ENCODE assay signal across 18 cellular contexts in the genomic region with DNA sequence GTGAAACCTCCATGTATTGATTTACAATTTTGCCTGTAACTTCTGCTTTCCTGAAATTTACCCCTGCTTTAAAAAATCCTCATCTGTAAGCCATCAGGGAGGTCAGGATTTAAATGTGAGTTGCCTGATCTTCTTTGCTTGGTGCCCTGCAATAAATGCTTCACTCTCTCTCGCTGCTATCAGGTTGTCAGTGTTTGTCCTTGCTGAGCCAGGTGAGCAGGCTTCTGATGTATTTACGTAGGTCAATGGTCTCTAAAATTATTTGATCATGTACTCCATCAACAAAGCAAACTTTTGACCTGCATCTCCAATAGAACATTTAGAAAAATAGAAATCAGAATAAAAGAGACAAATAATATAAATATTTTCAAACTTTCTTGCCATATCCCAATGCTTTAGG.
DNase-seq lines count a peak whose midpoint lies in the region; ATAC-seq, FAIRE-seq and TF ChIP-seq lines count a peak whose summit lies in the region.
"Had no signal": no experiment of that assay in that cellular context is flagged by ENCODE, and none has a peak within 500 bp of the region (broad histone marks: within the 10 kb centered on the region; RNA-seq: fewer than 3 reads in every experiment).

No MANE protein-coding gene starts in this region.

- peaks cover 28% of the 10 kb centered on the region for H3K9me3 Mint-ChIP-seq in GM23338
- H3K9me3 Mint-ChIP-seq in type B pancreatic cell = no peaks in the 10 kb centered on the region

- no peak overlapping the region for H3K4me3 Mint-ChIP-seq in GM23338
- no peak overlapping the region for H3K4me3 Mint-ChIP-seq in type B pancreatic cell
- H3K4me3 Mint-ChIP-seq: CD4-positive, CD25-positive, alpha-beta regulatory T cell; CD8-positive, alpha-beta memory T cell; H9 had no signal

- H3K56ac ChIP-seq in H1 (replicated peaks; ENCODE audit: insufficient read length, low read depth, low read length) = no peak overlapping the region

- no peak overlapping the region for H2BK15ac ChIP-seq in H1 (ENCODE audit: low read length)

- TF ChIP-seq RAD21 in H1 (IDR thresholded peaks at IDR 0.05 in 1 of 2, conservative IDR thresholded peaks at IDR 0.05 in 1 of 2; ENCODE audit: low read depth in 2 of 2, low read length in 2 of 2) (no peak), HepG2 (CRISPR knock-in tag; IDR thresholded peaks at IDR 0.05) (no peak)

- POLR2A ChIA-PET in H1 (lab: Charles Lee; ENCODE audit: partially characterized antibody) = no interaction called here
- POLR2A ChIA-PET in HepG2 (lab: Yijun Ruan, JAX) = no interaction called here

- no peak for TF ChIP-seq CTCF in GM23338 (conservative IDR thresholded peaks at IDR 0.05; ENCODE audit: low read depth in 2 of 2)
- TF ChIP-seq CTCF in H1 (IDR thresholded peaks at IDR 0.05; ENCODE audit: control extremely low read depth in 1 of 3, insufficient read depth in 1 of 3, low read depth in 1 of 3, low read length in 3 of 3) = no peak
- no peak for TF ChIP-seq CTCF in HepG2 (CRISPR knock-in tag; IDR thresholded peaks at IDR 0.05)
- TF ChIP-seq CTCF in type B pancreatic cell (conservative IDR thresholded peaks at IDR 0.05) = no peak

- no peak overlapping the region for H2AK5ac ChIP-seq in H1 (ENCODE audit: low read depth, low read length)

- no peaks in the 10 kb centered on the region for H3F3A ChIP-seq in GM23338 (replicated peaks; ENCODE audit: low read depth)

- intact Hi-C loops in HepG2 (cut with micrococcal nuclease; ENCODE audit: unreplicated experiment) = no loop called here

- no peaks in the 10 kb centered on the region for H3K9me2 ChIP-seq in GM23338 (ENCODE audit: insufficient read depth)

- 77% methylated on average over 2 of the region's 2 CpGs; no CpG with 5 or more reads in 1 of the 2 experiments for WGBS in H1 (ENCODE audit: extremely low coverage in 1 of 2, insufficient coverage in 1 of 2, insufficient read length in 1 of 2, insufficient replicate concordance in 2 of 2, low coverage in 1 of 2, low lambda C conversion rate in 2 of 2, missing lambda C conversion rate in 1 of 2), 2 experiments
- WGBS in HepG2 (ENCODE audit: low lambda C conversion rate) = 15% methylated on average over 2 of the region's 2 CpGs

- no peak overlapping the region for H4K91ac ChIP-seq in H1 (replicated peaks; ENCODE audit: insufficient read length, low read length)

- H2BK120ac ChIP-seq in H1 (replicated peaks; ENCODE audit: low read depth, low read length) = no peak overlapping the region

- H3K18ac ChIP-seq in H1 (ENCODE audit: extremely low read depth, low read length) = no peak overlapping the region

- H2BK20ac ChIP-seq in H1 (ENCODE audit: low read length) = no peak overlapping the region

- no peak overlapping the region for H3K4me2 ChIP-seq in GM23338
- H3K4me2 ChIP-seq in H1 (ENCODE audit: insufficient read depth in 1 of 2, low read depth in 2 of 2, low read length in 2 of 2) = no peak overlapping the region
- peak overlapping the region; percentile 13 for H3K4me2 ChIP-seq in HepG2 (ENCODE audit: low read depth, low read length)

- H3K9ac ChIP-seq in H1 (replicated peaks in 1 of 4; ENCODE audit: extremely low read depth in 1 of 4, low read depth in 3 of 4, low read length in 3 of 4) (no peak overlapping the region), HepG2 (ENCODE audit: insufficient read depth, low read depth, low read length) (no peak overlapping the region)

- FAIRE-seq in H1 (lab: Jason Lieb, UNC) = no peak
- no peak for FAIRE-seq in HepG2 (lab: Jason Lieb, UNC)
- FAIRE-seq: D721Med, GM12892, GM18507 had no signal

- H3K9me3 ChIP-seq in H1 (ENCODE audit: insufficient read depth in 2 of 2, low read depth in 1 of 2, low read length in 1 of 2) (peaks cover 10 to 12% of the 10 kb centered on the region in 2 experiments), HepG2 (ENCODE audit: low read length) (peaks cover 54% of the 10 kb centered on the region; the same call in 1 of the 2 replicates)
- H3K9me3 ChIP-seq: BE2C had no signal

- no peak for DNase-seq in GM23338 (ENCODE audit: low spot score)
- no peak for DNase-seq in H1 (ENCODE audit: low read depth in 1 of 2, low spot score in 2 of 2)
- no peak for DNase-seq in HepG2 (ENCODE audit: low spot score)
- no peak for DNase-seq in type B pancreatic cell (ENCODE audit: extremely low spot score, unreplicated experiment)
- no peak for DNase-seq in SKM-1 (lab: John Stamatoyannopoulos, UW; ENCODE audit: unreplicated experiment)
- no peak for DNase-seq in SK-N-DZ (ENCODE audit: low spot score)
- DNase-seq: BE2C; C1 segment of cervical spinal cord; CD4-positive, CD25-positive, alpha-beta regulatory T cell; CD8-positive, alpha-beta memory T cell; COR-L47; GDM1; GOT3; H9 had no signal

- H2BK5ac ChIP-seq in H1 (ENCODE audit: low read depth, low read length) = no peak overlapping the region

- in situ Hi-C loops in HepG2 (cut with HindIII; ENCODE audit: extremely low pct_ligation_motif_present, low pct_unique_long_range_greater_than_20kb) = no loop called here

- H3K14ac ChIP-seq in H1 (ENCODE audit: insufficient read length) = no peak overlapping the region

- H3K79me2 ChIP-seq in GM23338 (replicated peaks; ENCODE audit: insufficient read depth) (no peaks in the 10 kb centered on the region), H1 (ENCODE audit: control insufficient read depth in 1 of 2, insufficient read depth in 2 of 2, low read length in 2 of 2) (no peaks in the 10 kb centered on the region), HepG2 (ENCODE audit: insufficient read depth, low read length) (no peaks in the 10 kb centered on the region)

- BruUV-seq in HepG2 (replicated peaks; lab: Mats Ljungman, UMichigan) = no TSS peak

- no peaks in the 10 kb centered on the region; the same call in 1 of the 2 replicates for H3K36me3 ChIP-seq in GM23338 (ENCODE audit: insufficient read depth)
- H3K36me3 ChIP-seq in H1 (ENCODE audit: control insufficient read depth in 2 of 4, insufficient read depth in 4 of 4, low read length in 3 of 4) = no peaks in the 10 kb centered on the region
- H3K36me3 ChIP-seq in HepG2 (replicated peaks in 1 of 2; ENCODE audit: control insufficient read depth in 1 of 2, insufficient read depth in 2 of 2, low read length in 2 of 2) = no peaks in the 10 kb centered on the region
- H3K36me3 ChIP-seq: BE2C had no signal

- H3K27ac Mint-ChIP-seq in GM23338 = peak overlapping the region; percentile 16; the same call in 1 of the 2 replicates
- peak overlapping the region; percentile 0 for H3K27ac Mint-ChIP-seq in type B pancreatic cell
- H3K27ac Mint-ChIP-seq: CD4-positive, CD25-positive, alpha-beta regulatory T cell; CD8-positive, alpha-beta memory T cell; H9 had no signal

- TF ChIP-seq EP300 in H1 (IDR thresholded peaks at IDR 0.05; ENCODE audit: borderline replicate concordance in 1 of 2, low read depth in 2 of 2, low read length in 2 of 2) (no peak), HepG2 (IDR thresholded peaks at IDR 0.05; ENCODE audit: low read depth in 2 of 2, low read length in 2 of 2) (no peak), HepG2 (CRISPR knock-in tag; IDR thresholded peaks at IDR 0.05; ENCODE audit: borderline replicate concordance) (no peak)

- no peak overlapping the region for H3K23ac ChIP-seq in H1 (ENCODE audit: insufficient read length)

- H2BK12ac ChIP-seq in H1 (ENCODE audit: low read depth, low read length) = no peak overlapping the region

- H3K4me3 ChIP-seq in GM23338 (no peak overlapping the region), H1 (ENCODE audit: extremely low read depth in 1 of 4, insufficient read depth in 2 of 4, low read depth in 3 of 4, low read length in 4 of 4) (no peak overlapping the region), HepG2 (replicated peaks in 1 of 3; ENCODE audit: insufficient read depth in 1 of 3, low read depth in 2 of 3, low read length in 3 of 3) (0 out of 6 replicates have a peak overlapping the region, but pooled peaks of 1 of the 3 experiments have one; percentile 26)

- H3K4me1 ChIP-seq in GM23338 (ENCODE audit: insufficient read depth) (no peaks in the 10 kb centered on the region), H1 (replicated peaks in 1 of 4; ENCODE audit: control insufficient read depth in 3 of 4, insufficient read depth in 4 of 4, low read length in 3 of 4) (no peaks in the 10 kb centered on the region), HepG2 (ENCODE audit: insufficient read depth, low read length) (0 out of 2 replicates have a peak, but pooled peaks cover 5% of the 10 kb centered on the region)

- peaks cover under 1% of the 10 kb centered on the region; the same call in 1 of the 3 replicates for H3K4me1 Mint-ChIP-seq in GM23338
- no peaks in the 10 kb centered on the region for H3K4me1 Mint-ChIP-seq in type B pancreatic cell (ENCODE audit: unreplicated experiment)
- H3K4me1 Mint-ChIP-seq: CD8-positive, alpha-beta memory T cell had no signal

- H3K23me2 ChIP-seq in H1 (ENCODE audit: low read depth, low read length) = no peaks in the 10 kb centered on the region

- H3K27me3 ChIP-seq in GM23338 (ENCODE audit: insufficient read depth) (no peaks in the 10 kb centered on the region), H1 (replicated peaks in 1 of 4; ENCODE audit: control insufficient read depth in 3 of 4, extremely low read depth in 1 of 4, insufficient read depth in 3 of 4, low read length in 3 of 4) (no peaks in the 10 kb centered on the region), HepG2 (ENCODE audit: control insufficient read depth in 1 of 2, insufficient read depth in 2 of 2, low read length in 2 of 2) (no peaks in the 10 kb centered on the region)
- H3K27me3 ChIP-seq: BE2C had no signal

- TF ChIP-seq POLR2A in H1 (IDR thresholded peaks at IDR 0.05; ENCODE audit: control extremely low read depth in 1 of 2, low read depth in 2 of 2, low read length in 2 of 2) (no peak), HepG2 (IDR thresholded peaks at IDR 0.05; ENCODE audit: insufficient read depth in 1 of 2, low read depth in 2 of 2, low read length in 2 of 2) (no peak)

- H3K27me3 Mint-ChIP-seq in GM23338 (ENCODE audit: insufficient read depth, low read depth, poor library complexity) (peaks cover 1% of the 10 kb centered on the region), type B pancreatic cell (no peaks in the 10 kb centered on the region)
- H3K27me3 Mint-ChIP-seq: CD4-positive, CD25-positive, alpha-beta regulatory T cell; CD8-positive, alpha-beta memory T cell had no signal

- no peak overlapping the region for H3K4ac ChIP-seq in H1 (replicated peaks; ENCODE audit: insufficient read length, low read depth, low read length)

- CTCF ChIA-PET in H1 (lab: Charles Lee; ENCODE audit: partially characterized antibody) (no interaction called here), HepG2 (lab: Yijun Ruan, JAX; ENCODE audit: low intra/inter-chr PET ratio, low total read pairs) (no interaction called here)

- H3K36me3 Mint-ChIP-seq in GM23338 (ENCODE audit: low read depth) = peaks cover 24% of the 10 kb centered on the region
- H3K36me3 Mint-ChIP-seq in type B pancreatic cell = no peaks in the 10 kb centered on the region

- H2AFZ ChIP-seq in GM23338 (peak overlapping the region; percentile 24; the same call in 1 of the 2 replicates), H1 (ENCODE audit: low read length) (0 out of 2 replicates have a peak overlapping the region, but pooled peaks have one; percentile 13), HepG2 (ENCODE audit: low read length) (peak overlapping the region; percentile 44)

- H3K27ac ChIP-seq in GM23338 (ENCODE audit: low read depth) (no peak overlapping the region), H1 (ENCODE audit: low read depth, low read length) (no peak overlapping the region), HepG2 (ENCODE audit: extremely low read length, insufficient read depth, low read length) (peak overlapping the region; percentile 32)

- H4K20me1 ChIP-seq in GM23338 (replicated peaks; ENCODE audit: insufficient read depth) (no peaks in the 10 kb centered on the region), H1 (replicated peaks in 1 of 2; ENCODE audit: control insufficient read depth in 1 of 2, insufficient read depth in 2 of 2, low read length in 2 of 2) (no peaks in the 10 kb centered on the region), HepG2 (ENCODE audit: insufficient read depth, low read length) (no peaks in the 10 kb centered on the region)

- no peak overlapping the region for H4K8ac ChIP-seq in H1 (ENCODE audit: extremely low read depth, insufficient read depth, low read length)

- no peak for ATAC-seq in GM23338
- no peak for ATAC-seq in HepG2
- no peak for ATAC-seq in HG03469 (IDR thresholded peaks at IDR 0.05; ENCODE audit: unreplicated experiment)

- no peak overlapping the region for H4K5ac ChIP-seq in H1 (ENCODE audit: insufficient read length, low read depth, low read length)

- H3K79me1 ChIP-seq in H1 (ENCODE audit: low read depth, low read length) = no peaks in the 10 kb centered on the region
